23 cellular contexts compared by ENCODE assay signal in the genomic region with DNA sequence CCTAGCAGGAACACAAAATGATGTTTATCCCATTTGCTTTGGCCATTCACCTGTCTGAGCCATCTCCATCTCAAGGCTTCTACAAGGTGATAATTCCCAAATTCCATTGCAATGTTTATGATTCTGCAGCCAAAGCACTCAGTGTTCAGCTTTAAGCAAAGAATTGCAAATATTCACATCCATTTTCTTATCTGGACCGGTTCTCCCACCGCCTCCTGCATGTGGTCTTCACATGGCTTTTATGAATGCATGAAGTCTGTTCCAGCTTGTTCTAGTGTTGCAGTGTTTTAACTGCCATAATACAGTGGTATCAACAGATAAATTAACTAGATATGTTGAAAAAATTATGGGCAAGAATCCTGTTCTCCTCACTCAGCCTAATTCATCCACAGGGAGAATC.
DNase-seq lines count a peak whose midpoint lies in the region; TF ChIP-seq lines count a peak whose summit lies in the region.
"Had no signal": no experiment of that assay in that cellular context is flagged by ENCODE, and none has a peak within 500 bp of the region (broad histone marks: within the 10 kb centered on the region; RNA-seq: fewer than 3 reads in every experiment).

No MANE protein-coding gene starts in this region.

- H3K36me3 ChIP-seq in GM23248 (ENCODE audit: low read depth) (no peaks in the 10 kb centered on the region), brain microvascular endothelial cell (replicated peaks) (no peaks in the 10 kb centered on the region), trophoblast cell (ENCODE audit: control insufficient read depth in 1 of 2, insufficient read depth in 2 of 2, low read length in 2 of 2) (no peaks in the 10 kb centered on the region)
- H3K36me3 ChIP-seq in CD4-positive, alpha-beta memory T cell (ENCODE audit: insufficient read depth, low read length) = no peaks in the 10 kb centered on the region
- H3K36me3 ChIP-seq: BLaER1 treated with 17β-estradiol and CSF1 and Interleukin-3, amounts not matched to agents 10 nM and 100 nM had no signal

- H3K9me3 Mint-ChIP-seq in CD4-positive, alpha-beta memory T cell = peaks cover 0 to 9% (median 0%) of the 10 kb centered on the region in 8 donors

- H3K79me1 ChIP-seq in trophoblast cell (ENCODE audit: low read length) = no peaks in the 10 kb centered on the region

- H3K4me2 ChIP-seq in GM23248 (ENCODE audit: unreplicated experiment) = peak overlapping the region; percentile 82
- no peak overlapping the region for H3K4me2 ChIP-seq in trophoblast cell (ENCODE audit: low read length)
- H3K4me2 ChIP-seq: BLaER1 treated with 17β-estradiol and CSF1 and Interleukin-3, amounts not matched to agents 10 nM and 100 nM; PC-9 had no signal

- H3K36me3 Mint-ChIP-seq in CD4-positive, alpha-beta memory T cell = no peaks in the 10 kb centered on the region
- H3K36me3 Mint-ChIP-seq: CD8-positive, alpha-beta memory T cell had no signal

- no peaks in the 10 kb centered on the region for H3K9me2 ChIP-seq in GM23248 (ENCODE audit: insufficient read depth)

- peak overlapping the region; percentile 62 for H3K27ac ChIP-seq in GM23248
- H3K27ac ChIP-seq in brain microvascular endothelial cell = peak overlapping the region; percentile 25
- H3K27ac ChIP-seq in trophoblast cell (ENCODE audit: low read depth, low read length) = no peak overlapping the region
- no peak overlapping the region for H3K27ac ChIP-seq in CD4-positive, alpha-beta memory T cell (ENCODE audit: low read depth, low read length)
- H3K27ac ChIP-seq: BLaER1 treated with 17β-estradiol and CSF1 and Interleukin-3, amounts not matched to agents 10 nM and 100 nM; PC-9 had no signal

- H2AFZ ChIP-seq in GM23248 = peak overlapping the region; percentile 42; the same call in 1 of the 2 replicates
- no peak overlapping the region for H2AFZ ChIP-seq in trophoblast cell (ENCODE audit: insufficient read depth, low read length, poor library complexity)
- H2AFZ ChIP-seq: PC-9 had no signal

- peak overlapping the region; percentile 37 for H3K4me3 ChIP-seq in GM23248
- H3K4me3 ChIP-seq in brain microvascular endothelial cell (ENCODE audit: low read depth, low read length) = no peak overlapping the region
- H3K4me3 ChIP-seq in trophoblast cell (ENCODE audit: low read depth, low read length) = no peak overlapping the region
- H3K4me3 ChIP-seq in CD4-positive, alpha-beta memory T cell (ENCODE audit: low read length in 2 of 2) = no peak overlapping the region
- H3K4me3 ChIP-seq: BLaER1 treated with 17β-estradiol and CSF1 and Interleukin-3, amounts not matched to agents 10 nM and 100 nM; PC-9 had no signal

- no peak overlapping the region for H3K18ac ChIP-seq in trophoblast cell (ENCODE audit: low read length)

- H4K12ac ChIP-seq in trophoblast cell (ENCODE audit: low read depth, low read length) = no peak overlapping the region

- H3K4me1 ChIP-seq in GM23248 (ENCODE audit: insufficient read depth) (peaks cover 23% of the 10 kb centered on the region), trophoblast cell (ENCODE audit: control insufficient read depth in 1 of 2, insufficient read depth in 2 of 2, low read length in 2 of 2) (no peaks in the 10 kb centered on the region)
- no peaks in the 10 kb centered on the region for H3K4me1 ChIP-seq in CD4-positive, alpha-beta memory T cell (ENCODE audit: insufficient read depth, low read length)

- DNase-seq in GM23248 (peak; percentile 18), brain microvascular endothelial cell (no peak), fibroblast of peridontal ligament (ENCODE audit: extremely low read depth) (peak; percentile 37), trophoblast cell (peak; percentile 62 to 87), cerebellar cortex (ENCODE audit: low spot score) (no peak)
- no peak for DNase-seq in CD4-positive, alpha-beta memory T cell
- DNase-seq in activated CD4-positive, alpha-beta T cell treated with anti-CD3 and anti-CD28 coated beads for 1 hour = no peak
- no peak for DNase-seq in activated CD4-positive, CD25-positive, alpha-beta regulatory T cell treated with anti-CD3 and anti-CD28 coated beads, Interleukin-2, amount 50 U/mL, for 72 hours
- DNase-seq: ACHN; Calu3; CD8-positive, alpha-beta memory T cell; DMS153; Kasumi-1; NCI-H1417; NCI-H1694 treated with DMSO at 0.1 percent for 48 hours; NCI-H2081 treated with DMSO at 0.1 percent for 48 hours; NCI-H2171 treated with DMSO at 0.1 percent for 48 hours; NCI-H446 treated with DMSO at 0.1 percent for 48 hours; NCI-H526 treated with DMSO at 0.1 percent for 48 hours; PC-9; RPMI8226; SHP77 had no signal

- H4K91ac ChIP-seq in trophoblast cell (ENCODE audit: low read depth, low read length) = no peak overlapping the region

- H3K4me1 Mint-ChIP-seq in CD4-positive, alpha-beta memory T cell = no peaks in the 10 kb centered on the region
- H3K4me1 Mint-ChIP-seq: CD8-positive, alpha-beta memory T cell had no signal

- no peak overlapping the region for H2BK5ac ChIP-seq in trophoblast cell (ENCODE audit: low read depth, low read length, poor library complexity)

- CTCF ChIA-PET in CD4-positive, alpha-beta memory T cell (lab: Charles Lee; ENCODE audit: partially characterized antibody) = no interaction called here

- H2AK5ac ChIP-seq in trophoblast cell (ENCODE audit: low read length) = no peak overlapping the region

- H3K79me2 ChIP-seq in GM23248 (ENCODE audit: insufficient read depth) (no peaks in the 10 kb centered on the region), trophoblast cell (ENCODE audit: control insufficient read depth, insufficient read depth, low read length, poor library complexity) (no peaks in the 10 kb centered on the region)

- H3K9ac ChIP-seq in GM23248 = peak overlapping the region; percentile 46
- H3K9ac ChIP-seq in trophoblast cell (ENCODE audit: low read length) = no peak overlapping the region
- H3K9ac ChIP-seq: BLaER1 treated with 17β-estradiol and CSF1 and Interleukin-3, amounts not matched to agents 10 nM and 100 nM had no signal

- no peak overlapping the region for H2BK12ac ChIP-seq in trophoblast cell (ENCODE audit: low read length)

- no peak overlapping the region for H4K8ac ChIP-seq in trophoblast cell (ENCODE audit: low read depth, low read length)

- H3K27me3 Mint-ChIP-seq in CD4-positive, alpha-beta memory T cell = no peaks in the 10 kb centered on the region
- H3K27me3 Mint-ChIP-seq: CD8-positive, alpha-beta memory T cell had no signal

- H3K4ac ChIP-seq in trophoblast cell (ENCODE audit: low read depth, low read length) = no peak overlapping the region

- peaks cover 9% of the 10 kb centered on the region for H3F3A ChIP-seq in GM23248 (ENCODE audit: insufficient read depth)

- no peak overlapping the region for H3K4me3 Mint-ChIP-seq in CD4-positive, alpha-beta memory T cell
- H3K4me3 Mint-ChIP-seq: CD8-positive, alpha-beta memory T cell had no signal

- no peaks in the 10 kb centered on the region for H4K20me1 ChIP-seq in GM23248 (ENCODE audit: insufficient read depth)
- H4K20me1 ChIP-seq: BLaER1 treated with 17β-estradiol and CSF1 and Interleukin-3, amounts not matched to agents 10 nM and 100 nM had no signal

- no peak overlapping the region for H2BK120ac ChIP-seq in trophoblast cell (ENCODE audit: insufficient read depth, low read length, poor library complexity)

- H3K14ac ChIP-seq in trophoblast cell (ENCODE audit: low read length) = no peak overlapping the region

- TF ChIP-seq CTCF in brain microvascular endothelial cell (IDR thresholded peaks at IDR 0.05; ENCODE audit: low read depth, low read length, missing control alignments) = no peak

- H3K27me3 ChIP-seq in GM23248 (replicated peaks; ENCODE audit: insufficient read depth) (no peaks in the 10 kb centered on the region), brain microvascular endothelial cell (replicated peaks) (no peaks in the 10 kb centered on the region), trophoblast cell (ENCODE audit: insufficient read depth, low read length) (no peaks in the 10 kb centered on the region)
- no peaks in the 10 kb centered on the region for H3K27me3 ChIP-seq in CD4-positive, alpha-beta memory T cell (ENCODE audit: insufficient read depth, low read length)
- H3K27me3 ChIP-seq: BLaER1 treated with 17β-estradiol and CSF1 and Interleukin-3, amounts not matched to agents 10 nM and 100 nM had no signal

- H3K9me3 ChIP-seq in GM23248 (ENCODE audit: low read depth) (no peaks in the 10 kb centered on the region), trophoblast cell (ENCODE audit: insufficient read depth, low read depth, low read length) (no peaks in the 10 kb centered on the region)
- no peaks in the 10 kb centered on the region for H3K9me3 ChIP-seq in CD4-positive, alpha-beta memory T cell (ENCODE audit: control insufficient read depth in 1 of 2, low read length in 2 of 2)
- H3K9me3 ChIP-seq: BLaER1 treated with 17β-estradiol and CSF1 and Interleukin-3, amounts not matched to agents 10 nM and 100 nM had no signal

- 18 to 30% methylated on average over 2 of the region's 2 CpGs for WGBS in GM23248 (ENCODE audit: low coverage in 1 of 2, low lambda C conversion rate in 2 of 2, missing lambda C conversion rate in 2 of 2), 2 experiments
- no CpG with 5 or more reads among the region's 2 CpGs for WGBS in trophoblast cell (ENCODE audit: extremely low coverage, insufficient coverage, insufficient read length)

- intact Hi-C loops in CD4-positive, alpha-beta memory T cell (cut with micrococcal nuclease) = no loop called here

- in situ Hi-C loops in GM23248 (cut with MboI) (no loop called here), brain microvascular endothelial cell (cut with HindIII; ENCODE audit: low pct_ligation_motif_present, low sequenced_read_pairs) (no loop called here)

- POLR2A ChIA-PET in CD4-positive, alpha-beta memory T cell (lab: Charles Lee; ENCODE audit: partially characterized antibody) = no interaction called here

- H3K27ac Mint-ChIP-seq in CD4-positive, alpha-beta memory T cell = no peak overlapping the region
- H3K27ac Mint-ChIP-seq: CD8-positive, alpha-beta memory T cell had no signal

- H3K23ac ChIP-seq in trophoblast cell (ENCODE audit: low read length) = no peak overlapping the region

Comparison
In these comparisons a context has a peak if more than half of its experiments do, and no peak if none do; other contexts are left out.
1. DNase-seq: peak in GM23248 (single experiment), fibroblast of peridontal ligament (single experiment) and trophoblast cell (2 of 2); none in brain microvascular endothelial cell (single experiment), CD4-positive, alpha-beta memory T cell (0 of 5), activated CD4-positive, alpha-beta T cell treated with anti-CD3 and anti-CD28 coated beads for 1 hour (single experiment), activated CD4-positive, CD25-positive, alpha-beta regulatory T cell treated with anti-CD3 and anti-CD28 coated beads, Interleukin-2, amount 50 U/mL, for 72 hours (single experiment) and cerebellar cortex (single experiment).
2. H3K27ac ChIP-seq: peak in GM23248 (single experiment) and brain microvascular endothelial cell (single experiment); none in trophoblast cell (single experiment) and CD4-positive, alpha-beta memory T cell (single experiment).